Comparison of ENCODE assay signal across 16 cellular contexts in genomic region chr13:28469316-28469715, GRCh38. TPM values are rescaled to one million over a fixed set of nuclear protein-coding genes. Genes with fewer than 3 reads are reported as not detected.
A peak's percentile ranks its signal among the peaks of the same experiment; 100 is the strongest.
DNase-seq lines count a peak whose midpoint lies in the region; ATAC-seq and TF ChIP-seq lines count a peak whose summit lies in the region.
"Had no signal": no experiment of that assay in that cellular context is flagged by ENCODE, and none has a peak within 500 bp of the region (broad histone marks: within the 10 kb centered on the region; RNA-seq: fewer than 3 reads in every experiment).

No MANE protein-coding gene starts in this region.

- H3K4me3 Mint-ChIP-seq in MCF 10A (ENCODE audit: unreplicated experiment) = no peak overlapping the region
- H3K4me3 Mint-ChIP-seq in dendritic cell treated with granulocyte-macrophage colony-stimulating factor and Interleukin-4, amounts not matched to agents 40 ng/mL and 50 ng/mL, for 4 days = no peak overlapping the region
- H3K4me3 Mint-ChIP-seq: CD4-positive, CD25-positive, alpha-beta regulatory T cell had no signal

- peaks cover 8% of the 10 kb centered on the region for H3K9me3 Mint-ChIP-seq in MCF 10A (ENCODE audit: unreplicated experiment)
- H3K9me3 Mint-ChIP-seq in dendritic cell treated with granulocyte-macrophage colony-stimulating factor and Interleukin-4, amounts not matched to agents 40 ng/mL and 50 ng/mL, for 4 days = no peaks in the 10 kb centered on the region

- no peaks in the 10 kb centered on the region for H3K27me3 Mint-ChIP-seq in MCF 10A (ENCODE audit: insufficient read depth, unreplicated experiment)
- H3K27me3 Mint-ChIP-seq in dendritic cell treated with granulocyte-macrophage colony-stimulating factor and Interleukin-4, amounts not matched to agents 40 ng/mL and 50 ng/mL, for 4 days = peaks cover 14% of the 10 kb centered on the region

- no peak overlapping the region for H3K4me2 ChIP-seq in mammary epithelial cell (ENCODE audit: insufficient read depth, low read depth, low read length)
- H3K4me2 ChIP-seq in BLaER1 treated with 17β-estradiol and CSF1 and Interleukin-3, amounts not matched to agents 10 nM and 100 nM = peak overlapping the region in 10 of 11 experiments; percentile 16 to 72 (median 66); a peak in 20 of 22 replicates

- CTCF ChIA-PET in MCF 10A (lab: Yijun Ruan, JAX) = interaction anchor here (0.7 kb wide), 1 partner anchor 899 kb away, joined by 3 read pairs; no protein-coding TSS in a partner anchor
- CTCF ChIA-PET in mammary epithelial cell (lab: Charles Lee; ENCODE audit: low non-redundant PET) = no interaction called here

- DNase-seq in MCF 10A (ENCODE audit: unreplicated experiment) (no peak), mammary epithelial cell (no peak), islet precursor cell (peak; percentile 31), sciatic nerve (ENCODE audit: low spot score) (no peak)
- DNase-seq: Calu3; CD4-positive, CD25-positive, alpha-beta regulatory T cell; DMS 273 treated with DMSO at 0.1 percent for 48 hours; GM23248 had no signal

- TF ChIP-seq CTCF in MCF 10A (IDR thresholded peaks at IDR 0.05; ENCODE audit: unreplicated experiment) (no peak), mammary epithelial cell (conservative IDR thresholded peaks at IDR 0.05 in 1 of 2, IDR thresholded peaks at IDR 0.05 in 1 of 2; ENCODE audit: extremely low read depth in 1 of 2, insufficient read depth in 1 of 2, low read depth in 1 of 2, low read length in 2 of 2) (no peak)

- no peaks in the 10 kb centered on the region for H3K79me2 ChIP-seq in mammary epithelial cell (ENCODE audit: insufficient read depth, low read length)

- 44% methylated on average over 6 of the region's 6 CpGs for WGBS in mammary epithelial cell (ENCODE audit: low coverage, missing lambda C conversion rate)

- intact Hi-C loops in MCF 10A (cut with micrococcal nuclease) (no loop called here), mammary epithelial cell (cut with micrococcal nuclease) (no loop called here), sciatic nerve (cut with DNase I) (no loop called here)
- intact Hi-C loops in dendritic cell treated with granulocyte-macrophage colony-stimulating factor and Interleukin-4, amounts not matched to agents 40 ng/mL and 50 ng/mL, for 4 days (cut with micrococcal nuclease) = loop anchor here (5.0 kb wide), 2 partner anchors 47 to 153 kb away; no protein-coding TSS in a partner anchor

- no peak for ATAC-seq in activated CD4-positive, CD25-positive, alpha-beta regulatory T cell treated with anti-CD3 and anti-CD28 coated beads, Interleukin-2, amount 50 U/mL, for 24 hours
- no peak for ATAC-seq in HG03159 (IDR thresholded peaks at IDR 0.05; ENCODE audit: unreplicated experiment)
- ATAC-seq in sciatic nerve = no peak
- ATAC-seq: HepG2 had no signal

- H2AFZ ChIP-seq in mammary epithelial cell (ENCODE audit: low read depth, low read length) = no peak overlapping the region
- H2AFZ ChIP-seq: GM23248 had no signal

- no peaks in the 10 kb centered on the region for H3K4me1 Mint-ChIP-seq in MCF 10A (ENCODE audit: insufficient read depth, unreplicated experiment)
- peaks cover 51% of the 10 kb centered on the region for H3K4me1 Mint-ChIP-seq in dendritic cell treated with granulocyte-macrophage colony-stimulating factor and Interleukin-4, amounts not matched to agents 40 ng/mL and 50 ng/mL, for 4 days (ENCODE audit: low read depth)
- H3K4me1 Mint-ChIP-seq: CD4-positive, CD25-positive, alpha-beta regulatory T cell had no signal

- H4K20me1 ChIP-seq in mammary epithelial cell (ENCODE audit: insufficient read depth, low read length) = no peaks in the 10 kb centered on the region
- H4K20me1 ChIP-seq in BLaER1 treated with 17β-estradiol and CSF1 and Interleukin-3, amounts not matched to agents 10 nM and 100 nM = peaks cover 0 to 38% (median 0%) of the 10 kb centered on the region in 11 experiments; a peak in 3 of 22 replicates

- POLR2A ChIA-PET in MCF 10A (lab: Yijun Ruan, JAX) = no interaction called here

- no peak overlapping the region for H3K4me3 ChIP-seq in mammary epithelial cell (replicated peaks in 1 of 3; ENCODE audit: insufficient read depth in 1 of 3, low read depth in 2 of 3, low read length in 3 of 3)
- H3K4me3 ChIP-seq in BLaER1 treated with 17β-estradiol and CSF1 and Interleukin-3, amounts not matched to agents 10 nM and 100 nM = 0 out of 20 replicates have a peak overlapping the region, but pooled peaks of 1 of the 10 experiments have one; percentile 0
- H3K4me3 ChIP-seq: GM12878, GM23248, HAP-1 had no signal

- BruUV-seq in MCF 10A (replicated peaks; lab: Mats Ljungman, UMichigan) (no TSS peak), mammary epithelial cell (replicated peaks; lab: Mats Ljungman, UMichigan) (no TSS peak)

- H3K27ac Mint-ChIP-seq in MCF 10A (ENCODE audit: low read depth, unreplicated experiment) = peak overlapping the region; percentile 20
- H3K27ac Mint-ChIP-seq in dendritic cell treated with granulocyte-macrophage colony-stimulating factor and Interleukin-4, amounts not matched to agents 40 ng/mL and 50 ng/mL, for 4 days = peak overlapping the region; percentile 63
- H3K27ac Mint-ChIP-seq: CD4-positive, CD25-positive, alpha-beta regulatory T cell had no signal

- H3K9ac ChIP-seq in mammary epithelial cell (ENCODE audit: insufficient read depth, low read length) = no peak overlapping the region
- H3K9ac ChIP-seq in BLaER1 treated with 17β-estradiol and CSF1 and Interleukin-3, amounts not matched to agents 10 nM and 100 nM = peak overlapping the region in 6 of 11 experiments; percentile 62 to 76 (median 68); a peak in 7 of 22 replicates
- H3K9ac ChIP-seq: GM23248 had no signal

- H3K36me3 ChIP-seq in mammary epithelial cell (ENCODE audit: insufficient read depth, low read length) = no peaks in the 10 kb centered on the region
- peaks cover 0 to 74% (median 58%) of the 10 kb centered on the region in 11 experiments; a peak in 20 of 22 replicates for H3K36me3 ChIP-seq in BLaER1 treated with 17β-estradiol and CSF1 and Interleukin-3, amounts not matched to agents 10 nM and 100 nM
- H3K36me3 ChIP-seq: HAP-1 had no signal

- H3K4me1 ChIP-seq in mammary epithelial cell (ENCODE audit: insufficient read depth, low read length) = no peaks in the 10 kb centered on the region
- peaks cover 33 to 86% (median 59%) of the 10 kb centered on the region in 10 experiments for H3K4me1 ChIP-seq in BLaER1 treated with 17β-estradiol and CSF1 and Interleukin-3, amounts not matched to agents 10 nM and 100 nM

- dilution Hi-C loops in mammary epithelial cell (cut with HindIII; ENCODE audit: low sequenced_read_pairs) = no loop called here

- peaks cover 2% of the 10 kb centered on the region for H3K27me3 ChIP-seq in mammary epithelial cell (ENCODE audit: insufficient read depth, low read length)
- H3K27me3 ChIP-seq in BLaER1 treated with 17β-estradiol and CSF1 and Interleukin-3, amounts not matched to agents 10 nM and 100 nM = no peaks in the 10 kb centered on the region

- H3K27ac ChIP-seq in mammary epithelial cell (ENCODE audit: insufficient read depth, low read depth, low read length) = no peak overlapping the region
- peak overlapping the region in 10 of 11 experiments; percentile 65 to 93 (median 86); a peak in 20 of 22 replicates for H3K27ac ChIP-seq in BLaER1 treated with 17β-estradiol and CSF1 and Interleukin-3, amounts not matched to agents 10 nM and 100 nM
- H3K27ac ChIP-seq: 22Rv1, GM23248 had no signal

- in situ Hi-C loops in mammary epithelial cell (cut with MboI; ENCODE audit: low sequenced_read_pairs in 2 of 2) = no loop called here

- H3K9me3 ChIP-seq in mammary epithelial cell (replicated peaks; ENCODE audit: insufficient read depth, low read length) = no peaks in the 10 kb centered on the region
- peaks cover 0 to 37% (median 15%) of the 10 kb centered on the region in 11 experiments; a peak in 16 of 22 replicates for H3K9me3 ChIP-seq in BLaER1 treated with 17β-estradiol and CSF1 and Interleukin-3, amounts not matched to agents 10 nM and 100 nM (replicated peaks in 1 of 11)
- H3K9me3 ChIP-seq: HAP-1 had no signal

- H3K36me3 Mint-ChIP-seq in MCF 10A (ENCODE audit: insufficient read depth, unreplicated experiment) = no peaks in the 10 kb centered on the region
- no peaks in the 10 kb centered on the region for H3K36me3 Mint-ChIP-seq in dendritic cell treated with granulocyte-macrophage colony-stimulating factor and Interleukin-4, amounts not matched to agents 40 ng/mL and 50 ng/mL, for 4 days (ENCODE audit: low read depth)
- H3K36me3 Mint-ChIP-seq: CD4-positive, CD25-positive, alpha-beta regulatory T cell had no signal

RNA-seq across cellular contexts. Expression of gene FLT1, which starts 25.6 kb away (rescaled TPM):
- not detected in 2 replicates for total RNA-seq in MCF 10A (2022)
- total RNA-seq in mammary epithelial cell = not detected
- not detected for polyA plus RNA-seq in mammary epithelial cell
- not detected for polyA minus RNA-seq in mammary epithelial cell
- 84.8 TPM for total RNA-seq in sciatic nerve
- total RNA-seq: Calu3 had no signal
- polyA plus RNA-seq: HepG2 had no signal

Comparison
In these comparisons a context has a peak if more than half of its experiments do, and no peak if none do; other contexts are left out.
1. RNA of gene FLT1, which starts 25.6 kb away (total RNA-seq): 84.8 TPM in sciatic nerve (single experiment); not detected in mammary epithelial cell and not detected in MCF 10A; every median in the first group is over 10 times any median in the second.